16 cellular contexts compared by ENCODE assay signal in the genomic region with DNA sequence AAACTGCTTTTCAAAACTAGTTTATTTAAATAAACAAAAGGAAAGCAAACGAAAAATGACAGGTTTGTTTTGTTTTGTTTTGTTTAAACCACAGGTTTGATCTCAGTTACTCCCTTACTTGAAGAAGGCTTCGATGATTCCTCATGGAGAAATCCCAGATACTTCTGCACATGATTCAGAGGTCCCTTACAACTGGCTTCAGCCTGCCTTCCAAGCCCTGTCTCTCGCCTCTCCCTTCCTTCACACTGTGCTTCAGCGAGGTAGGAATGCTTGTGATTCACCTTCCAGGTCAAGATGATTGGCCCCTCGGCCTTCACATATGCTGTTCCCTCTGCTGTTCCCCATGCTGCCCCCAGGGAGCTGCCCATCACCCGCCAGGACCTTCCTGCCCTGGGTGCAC.
DNase-seq lines count a peak whose midpoint lies in the region; FAIRE-seq and TF ChIP-seq lines count a peak whose summit lies in the region.
"Had no signal": no experiment of that assay in that cellular context is flagged by ENCODE, and none has a peak within 500 bp of the region (broad histone marks: within the 10 kb centered on the region; RNA-seq: fewer than 3 reads in every experiment).

No MANE protein-coding gene starts in this region.

- H3K9me3 ChIP-seq in GM23248 (ENCODE audit: low read depth): no peaks in the 10 kb centered on the region
- no peaks in the 10 kb centered on the region for H3K9me3 ChIP-seq in Caco-2

- peaks cover 5% of the 10 kb centered on the region for H3K36me3 Mint-ChIP-seq in nephron progenitor cell (ENCODE audit: low read depth)
- no peaks in the 10 kb centered on the region for H3K36me3 Mint-ChIP-seq in Caco-2 (ENCODE audit: insufficient read depth, unreplicated experiment)

- no peak overlapping the region for H3K9ac ChIP-seq in GM23248

- H3K4me3 ChIP-seq in GM23248 (no peak overlapping the region), epithelial cell of proximal tubule (ENCODE audit: low read depth, low read length) (no peak overlapping the region), Caco-2 (ENCODE audit: low read depth, low read length) (no peak overlapping the region)
- H3K4me3 ChIP-seq: HAP-1, K562 had no signal

- DNase-seq in GM23248 (peak; percentile 13), RCC 7860 (ENCODE audit: low spot score) (peak; percentile 15), epithelial cell of proximal tubule (ENCODE audit: low read depth) (peak; percentile 44), nephron progenitor cell (no peak), Caco-2 (no peak), RPMI8226 (no peak), H54 (ENCODE audit: insufficient read length, low spot score) (no peak)
- DNase-seq: DMS153, NCI-H1436 treated with DMSO at 0.1 percent for 48 hours, NCI-H2029 treated with DMSO at 0.1 percent for 48 hours, NCI-H446 treated with DMSO at 0.1 percent for 48 hours, OCI-M1 had no signal

- TF ChIP-seq POLR2A in H54 (IDR thresholded peaks at IDR 0.05; ENCODE audit: low read depth, low read length): no peak

- WGBS in GM23248 (ENCODE audit: low coverage in 1 of 2, low lambda C conversion rate in 2 of 2, missing lambda C conversion rate in 2 of 2), 2 experiments: 58 to 59% methylated on average over 6 of the region's 6 CpGs

- H3K27ac Mint-ChIP-seq in nephron progenitor cell (peak overlapping the region; percentile 62), Caco-2 (ENCODE audit: unreplicated experiment) (no peak overlapping the region)

- TF ChIP-seq CTCF in epithelial cell of proximal tubule (conservative IDR thresholded peaks at IDR 0.05; ENCODE audit: low read depth, low read length): no peak
- TF ChIP-seq CTCF in nephron progenitor cell (IDR thresholded peaks at IDR 0.05): no peak
- TF ChIP-seq CTCF in Caco-2 (IDR thresholded peaks at IDR 0.05; ENCODE audit: insufficient read depth in 1 of 2, low read depth in 1 of 2, low read length in 1 of 2, severe bottlenecking in 1 of 2, unreplicated experiment in 1 of 2): no peak

- CTCF ChIA-PET in Caco-2 (lab: Charles Lee): no interaction called here

- no peaks in the 10 kb centered on the region for H3K36me3 ChIP-seq in GM23248 (ENCODE audit: low read depth)
- no peaks in the 10 kb centered on the region for H3K36me3 ChIP-seq in Caco-2 (ENCODE audit: control insufficient read depth, insufficient read depth, low read length)
- H3K36me3 ChIP-seq: HAP-1 had no signal

- FAIRE-seq in RCC 7860 (lab: Jason Lieb, UNC) (no peak), H54 (lab: Jason Lieb, UNC) (no peak)
- FAIRE-seq: GM12892, K562 had no signal

- no peaks in the 10 kb centered on the region for H4K20me1 ChIP-seq in GM23248 (ENCODE audit: insufficient read depth)

- H3F3A ChIP-seq in GM23248 (ENCODE audit: insufficient read depth): peaks cover 17% of the 10 kb centered on the region

- no TSS peak for BruUV-seq in Caco-2 (replicated peaks; lab: Mats Ljungman, UMichigan)

- no peaks in the 10 kb centered on the region for H3K79me2 ChIP-seq in GM23248 (ENCODE audit: insufficient read depth)

- POLR2A ChIA-PET in Caco-2 (lab: Charles Lee): no interaction called here

- H3K4me1 Mint-ChIP-seq in nephron progenitor cell: peaks cover 9% of the 10 kb centered on the region
- no peaks in the 10 kb centered on the region for H3K4me1 Mint-ChIP-seq in Caco-2 (ENCODE audit: low read depth, unreplicated experiment)

- H3K4me3 Mint-ChIP-seq in nephron progenitor cell (no peak overlapping the region), Caco-2 (ENCODE audit: unreplicated experiment) (no peak overlapping the region)

- no peaks in the 10 kb centered on the region for H3K27me3 ChIP-seq in GM23248 (replicated peaks; ENCODE audit: insufficient read depth)
- no peaks in the 10 kb centered on the region for H3K27me3 ChIP-seq in Caco-2 (replicated peaks; ENCODE audit: control insufficient read depth, insufficient read depth, low read length)

- no peak overlapping the region for H3K27ac ChIP-seq in GM23248
- H3K27ac ChIP-seq: C4-2B had no signal

- H2AFZ ChIP-seq in GM23248: no peak overlapping the region

- H3K9me2 ChIP-seq in GM23248 (ENCODE audit: insufficient read depth): no peaks in the 10 kb centered on the region

- intact Hi-C loops in Caco-2 (cut with micrococcal nuclease; ENCODE audit: unreplicated experiment): no loop called here

- H3K27me3 Mint-ChIP-seq in nephron progenitor cell (ENCODE audit: low read depth, poor library complexity) (peaks cover 5% of the 10 kb centered on the region), Caco-2 (ENCODE audit: insufficient read depth, unreplicated experiment) (no peaks in the 10 kb centered on the region)

- H3K4me1 ChIP-seq in GM23248 (ENCODE audit: insufficient read depth) (peaks cover 16% of the 10 kb centered on the region), Caco-2 (no peaks in the 10 kb centered on the region)
- H3K4me1 ChIP-seq: HAP-1 had no signal

- in situ Hi-C loops in GM23248 (cut with MboI): no loop called here

- no peak overlapping the region for H3K4me2 ChIP-seq in GM23248 (ENCODE audit: unreplicated experiment)

- H3K9me3 Mint-ChIP-seq in nephron progenitor cell (peaks cover 10% of the 10 kb centered on the region), Caco-2 (ENCODE audit: unreplicated experiment) (peaks cover 9% of the 10 kb centered on the region)

Comparison
In these comparisons a context has a peak if more than half of its experiments do, and no peak if none do; other contexts are left out.
1. DNase-seq: peak in GM23248 (single experiment), RCC 7860 (single experiment) and epithelial cell of proximal tubule (single experiment); none in nephron progenitor cell (single experiment), Caco-2 (0 of 2), RPMI8226 (single experiment) and H54 (single experiment).